1 cellular context compared by ENCODE assay signal in the genomic region with DNA sequence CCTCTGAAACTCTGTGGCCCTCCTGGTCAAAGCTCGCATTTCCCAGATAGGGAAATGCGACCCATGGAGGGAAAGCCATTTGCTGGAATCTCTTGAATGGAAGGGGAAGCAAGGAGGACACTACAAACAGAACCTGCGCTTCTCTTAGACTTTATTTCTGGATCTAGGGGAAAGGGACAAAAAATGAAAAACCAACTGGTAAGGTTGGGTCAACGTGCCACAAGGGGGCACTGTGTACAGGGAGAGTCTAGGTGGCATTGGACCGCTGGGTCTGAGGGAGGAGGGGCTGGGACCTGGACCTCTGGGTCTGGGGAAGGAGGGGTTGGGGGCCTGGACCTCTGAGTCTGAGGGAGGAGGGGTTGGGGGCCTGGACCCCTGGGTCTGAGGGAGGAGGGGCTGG.
TF ChIP-seq lines count a peak whose summit lies in the region.

No MANE protein-coding gene starts in this region.

TF ChIP-seq in HCT116, 20 proteins besides CTCF, POLR2A, EP300 and RAD21 (continued from another document):
- TF ChIP-seq, protein P1, sequence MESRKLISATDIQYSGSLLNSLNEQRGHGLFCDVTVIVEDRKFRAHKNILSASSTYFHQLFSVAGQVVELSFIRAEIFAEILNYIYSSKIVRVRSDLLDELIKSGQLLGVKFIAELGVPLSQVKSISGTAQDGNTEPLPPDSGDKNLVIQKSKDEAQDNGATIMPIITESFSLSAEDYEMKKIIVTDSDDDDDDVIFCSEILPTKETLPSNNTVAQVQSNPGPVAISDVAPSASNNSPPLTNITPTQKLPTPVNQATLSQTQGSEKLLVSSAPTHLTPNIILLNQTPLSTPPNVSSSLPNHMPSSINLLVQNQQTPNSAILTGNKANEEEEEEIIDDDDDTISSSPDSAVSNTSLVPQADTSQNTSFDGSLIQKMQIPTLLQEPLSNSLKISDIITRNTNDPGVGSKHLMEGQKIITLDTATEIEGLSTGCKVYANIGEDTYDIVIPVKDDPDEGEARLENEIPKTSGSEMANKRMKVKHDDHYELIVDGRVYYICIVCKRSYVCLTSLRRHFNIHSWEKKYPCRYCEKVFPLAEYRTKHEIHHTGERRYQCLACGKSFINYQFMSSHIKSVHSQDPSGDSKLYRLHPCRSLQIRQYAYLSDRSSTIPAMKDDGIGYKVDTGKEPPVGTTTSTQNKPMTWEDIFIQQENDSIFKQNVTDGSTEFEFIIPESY (IDR thresholded peaks at IDR 0.05; ENCODE audit: extremely low read depth, insufficient replicate concordance, low read length), result no peak
- TF ChIP-seq YY1 (IDR thresholded peaks at IDR 0.05; ENCODE audit: extremely low read depth, insufficient replicate concordance, low read depth, low read length), result no peak
- TF ChIP-seq, protein P2, sequence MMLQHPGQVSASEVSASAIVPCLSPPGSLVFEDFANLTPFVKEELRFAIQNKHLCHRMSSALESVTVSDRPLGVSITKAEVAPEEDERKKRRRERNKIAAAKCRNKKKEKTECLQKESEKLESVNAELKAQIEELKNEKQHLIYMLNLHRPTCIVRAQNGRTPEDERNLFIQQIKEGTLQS (IDR thresholded peaks at IDR 0.05), result no peak
- TF ChIP-seq TCF7L2 (IDR thresholded peaks at IDR 0.05; ENCODE audit: borderline replicate concordance, extremely low read depth, insufficient read depth, insufficient read length), result no peak
- no peak for TF ChIP-seq EZH2phosphoT487 (IDR thresholded peaks at IDR 0.05; ENCODE audit: borderline replicate concordance)
- TF ChIP-seq ZFX (IDR thresholded peaks at IDR 0.05), result no peak
- TF ChIP-seq, protein P3, sequence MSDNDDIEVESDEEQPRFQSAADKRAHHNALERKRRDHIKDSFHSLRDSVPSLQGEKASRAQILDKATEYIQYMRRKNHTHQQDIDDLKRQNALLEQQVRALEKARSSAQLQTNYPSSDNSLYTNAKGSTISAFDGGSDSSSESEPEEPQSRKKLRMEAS (IDR thresholded peaks at IDR 0.05), result no peak
- no peak for TF ChIP-seq SP1 (IDR thresholded peaks at IDR 0.05; ENCODE audit: low read depth)
- TF ChIP-seq SRF (IDR thresholded peaks at IDR 0.05; ENCODE audit: low read depth), result no peak
- no peak for TF ChIP-seq ELF1 (IDR thresholded peaks at IDR 0.05; ENCODE audit: borderline replicate concordance, low read depth)
- no peak for TF ChIP-seq CBX3 (IDR thresholded peaks at IDR 0.05; ENCODE audit: low read depth)
- no peak for TF ChIP-seq EGR1 (IDR thresholded peaks at IDR 0.05; ENCODE audit: low read depth)
- no peak for TF ChIP-seq EZH2 (IDR thresholded peaks at IDR 0.05)
- no peak for TF ChIP-seq CEBPB (IDR thresholded peaks at IDR 0.05; ENCODE audit: low read depth)
- TF ChIP-seq, protein P4, sequence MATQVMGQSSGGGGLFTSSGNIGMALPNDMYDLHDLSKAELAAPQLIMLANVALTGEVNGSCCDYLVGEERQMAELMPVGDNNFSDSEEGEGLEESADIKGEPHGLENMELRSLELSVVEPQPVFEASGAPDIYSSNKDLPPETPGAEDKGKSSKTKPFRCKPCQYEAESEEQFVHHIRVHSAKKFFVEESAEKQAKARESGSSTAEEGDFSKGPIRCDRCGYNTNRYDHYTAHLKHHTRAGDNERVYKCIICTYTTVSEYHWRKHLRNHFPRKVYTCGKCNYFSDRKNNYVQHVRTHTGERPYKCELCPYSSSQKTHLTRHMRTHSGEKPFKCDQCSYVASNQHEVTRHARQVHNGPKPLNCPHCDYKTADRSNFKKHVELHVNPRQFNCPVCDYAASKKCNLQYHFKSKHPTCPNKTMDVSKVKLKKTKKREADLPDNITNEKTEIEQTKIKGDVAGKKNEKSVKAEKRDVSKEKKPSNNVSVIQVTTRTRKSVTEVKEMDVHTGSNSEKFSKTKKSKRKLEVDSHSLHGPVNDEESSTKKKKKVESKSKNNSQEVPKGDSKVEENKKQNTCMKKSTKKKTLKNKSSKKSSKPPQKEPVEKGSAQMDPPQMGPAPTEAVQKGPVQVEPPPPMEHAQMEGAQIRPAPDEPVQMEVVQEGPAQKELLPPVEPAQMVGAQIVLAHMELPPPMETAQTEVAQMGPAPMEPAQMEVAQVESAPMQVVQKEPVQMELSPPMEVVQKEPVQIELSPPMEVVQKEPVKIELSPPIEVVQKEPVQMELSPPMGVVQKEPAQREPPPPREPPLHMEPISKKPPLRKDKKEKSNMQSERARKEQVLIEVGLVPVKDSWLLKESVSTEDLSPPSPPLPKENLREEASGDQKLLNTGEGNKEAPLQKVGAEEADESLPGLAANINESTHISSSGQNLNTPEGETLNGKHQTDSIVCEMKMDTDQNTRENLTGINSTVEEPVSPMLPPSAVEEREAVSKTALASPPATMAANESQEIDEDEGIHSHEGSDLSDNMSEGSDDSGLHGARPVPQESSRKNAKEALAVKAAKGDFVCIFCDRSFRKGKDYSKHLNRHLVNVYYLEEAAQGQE (IDR thresholded peaks at IDR 0.05; ENCODE audit: low read depth), result no peak
- TF ChIP-seq JUND (IDR thresholded peaks at IDR 0.05), result no peak
